Comparison of ENCODE assay signal across 11 cellular contexts in genomic region chr15:55256281-55257013, GRCh38. TPM values are rescaled to one million over a fixed set of nuclear protein-coding genes. Genes with fewer than 3 reads are reported as not detected.
DNase-seq lines count a peak whose midpoint lies in the region; ATAC-seq and TF ChIP-seq lines count a peak whose summit lies in the region.
"Had no signal": no experiment of that assay in that cellular context is flagged by ENCODE, and none has a peak within 500 bp of the region (broad histone marks: within the 10 kb centered on the region; RNA-seq: fewer than 3 reads in every experiment).

No MANE protein-coding gene starts in this region.

- no peak overlapping the region for H3K9ac ChIP-seq in endodermal cell (ENCODE audit: extremely low read depth, low read length, poor library complexity, severe bottlenecking)

- no peaks in the 10 kb centered on the region for H3K9me3 ChIP-seq in naive thymus-derived CD4-positive, alpha-beta T cell (ENCODE audit: control insufficient read depth in 2 of 3, low read length in 3 of 3)
- no peaks in the 10 kb centered on the region for H3K9me3 ChIP-seq in endodermal cell (ENCODE audit: control insufficient read depth, low read length)

- H3K4me1 Mint-ChIP-seq in naive thymus-derived CD4-positive, alpha-beta T cell: peaks cover 38 to 60% (median 56%) of the 10 kb centered on the region in 7 donors
- peaks cover 7% of the 10 kb centered on the region for H3K4me1 Mint-ChIP-seq in endodermal cell

- H3K4me3 Mint-ChIP-seq in naive thymus-derived CD4-positive, alpha-beta T cell: peak overlapping the region in 9 of 10 donors; percentile 4 to 86 (median 84)
- H3K4me3 Mint-ChIP-seq in endodermal cell: no peak overlapping the region

- TF ChIP-seq CTCF in endodermal cell (conservative IDR thresholded peaks at IDR 0.05): no peak

- ATAC-seq in HG02610 (IDR thresholded peaks at IDR 0.05; ENCODE audit: unreplicated experiment) (peak; percentile 60), HG03135 (IDR thresholded peaks at IDR 0.05; ENCODE audit: unreplicated experiment) (no peak)
- ATAC-seq in activated naive CD4-positive, alpha-beta T cell treated with anti-CD3 and anti-CD28 coated beads, Interleukin-2, amount 50 U/mL, for 72 hours: peak; percentile 82 to 84
- no peak for ATAC-seq in naive thymus-derived CD4-positive, alpha-beta T cell

- POLR2A ChIA-PET in naive thymus-derived CD4-positive, alpha-beta T cell (lab: Charles Lee): interaction anchor here (1.1 to 3.6 kb wide), 4 partner anchors 9 to 59 kb away, joined by 3 to 14 read pairs (median 5); partner anchors contain the start of gene RSL24D1

- peak overlapping the region; percentile 56 for H3K4me3 ChIP-seq in naive thymus-derived CD4-positive, alpha-beta T cell (ENCODE audit: low read length)
- no peak overlapping the region for H3K4me3 ChIP-seq in endodermal cell (ENCODE audit: low read length)
- H3K4me3 ChIP-seq: skin epidermis had no signal

- peak overlapping the region; percentile 46 to 89 for H3K27ac Mint-ChIP-seq in activated naive CD4-positive, alpha-beta T cell treated with anti-CD3 and anti-CD28 coated beads, Interleukin-2, amount 50 U/mL, for 72 hours
- H3K27ac Mint-ChIP-seq in naive thymus-derived CD4-positive, alpha-beta T cell: peak overlapping the region; percentile 80 to 96 (median 89)
- H3K27ac Mint-ChIP-seq in endodermal cell: no peak overlapping the region

- no peak overlapping the region for H3K27ac ChIP-seq in naive thymus-derived CD4-positive, alpha-beta T cell (ENCODE audit: low read depth, low read length)
- H3K27ac ChIP-seq in endodermal cell (ENCODE audit: low read depth, low read length): no peak overlapping the region

- H3K36me3 ChIP-seq in naive thymus-derived CD4-positive, alpha-beta T cell (ENCODE audit: control insufficient read depth in 2 of 3, insufficient read depth in 3 of 3, low read length in 3 of 3): no peaks in the 10 kb centered on the region
- no peaks in the 10 kb centered on the region for H3K36me3 ChIP-seq in endodermal cell (ENCODE audit: control insufficient read depth, insufficient read depth, low read length)

- WGBS in endodermal cell (ENCODE audit: insufficient coverage in 1 of 2, insufficient read length in 1 of 2), 2 experiments: 91 to 92% methylated on average over 2 to 4 of the region's 4 CpGs

- no peaks in the 10 kb centered on the region for H3K27me3 ChIP-seq in naive thymus-derived CD4-positive, alpha-beta T cell (ENCODE audit: control insufficient read depth in 2 of 2, insufficient read depth in 2 of 2, low read length in 2 of 2)
- H3K27me3 ChIP-seq in endodermal cell (ENCODE audit: control insufficient read depth, insufficient read depth, low read length, poor library complexity, severe bottlenecking): no peaks in the 10 kb centered on the region

- peak; percentile 15 for DNase-seq in EL
- no peak for DNase-seq in activated naive CD4-positive, alpha-beta T cell treated with anti-CD3 and anti-CD28 coated beads, Interleukin-2, amount 50 U/mL, for 72 hours (ENCODE audit: low spot score in 2 of 2)
- no peak for DNase-seq in naive thymus-derived CD4-positive, alpha-beta T cell
- no peak for DNase-seq in C1 segment of cervical spinal cord (lab: John Stamatoyannopoulos, UW)
- DNase-seq in globus pallidus (ENCODE audit: low spot score): no peak
- DNase-seq in endodermal cell: no peak
- DNase-seq: DMS53, NCI-H69 had no signal

- intact Hi-C loops in naive thymus-derived CD4-positive, alpha-beta T cell (cut with micrococcal nuclease): loop anchor here in 1 of 2 donors (5.0 kb wide), 1 partner anchor 39 kb away; no protein-coding TSS in a partner anchor

- peaks cover 0 to 4% of the 10 kb centered on the region in 2 donors for H3K9me3 Mint-ChIP-seq in activated naive CD4-positive, alpha-beta T cell treated with anti-CD3 and anti-CD28 coated beads, Interleukin-2, amount 50 U/mL, for 72 hours
- H3K9me3 Mint-ChIP-seq in naive thymus-derived CD4-positive, alpha-beta T cell: peaks cover 0 to 1% (median 0%) of the 10 kb centered on the region in 11 donors
- H3K9me3 Mint-ChIP-seq in endodermal cell: peaks cover 11% of the 10 kb centered on the region

- peaks cover 26 to 55% of the 10 kb centered on the region in 2 donors for H3K36me3 Mint-ChIP-seq in activated naive CD4-positive, alpha-beta T cell treated with anti-CD3 and anti-CD28 coated beads, Interleukin-2, amount 50 U/mL, for 72 hours
- peaks cover 0 to 41% (median 9%) of the 10 kb centered on the region in 5 donors for H3K36me3 Mint-ChIP-seq in naive thymus-derived CD4-positive, alpha-beta T cell
- peaks cover 8% of the 10 kb centered on the region for H3K36me3 Mint-ChIP-seq in endodermal cell (ENCODE audit: low read depth)

- no peaks in the 10 kb centered on the region for H3K27me3 Mint-ChIP-seq in naive thymus-derived CD4-positive, alpha-beta T cell
- peaks cover 4% of the 10 kb centered on the region for H3K27me3 Mint-ChIP-seq in endodermal cell (ENCODE audit: insufficient read depth)

- CTCF ChIA-PET in naive thymus-derived CD4-positive, alpha-beta T cell (lab: Charles Lee): no interaction called here

- H3K4me1 ChIP-seq in naive thymus-derived CD4-positive, alpha-beta T cell (ENCODE audit: control insufficient read depth in 2 of 2, insufficient read depth in 2 of 2, low read length in 2 of 2): peaks cover 32 to 55% of the 10 kb centered on the region in 2 donors
- H3K4me1 ChIP-seq in endodermal cell (ENCODE audit: control insufficient read depth, insufficient read depth, low read length): peaks cover 6% of the 10 kb centered on the region

RNA-seq across cellular contexts. Expression of gene RAB27A, which starts 33.2 kb away (rescaled TPM):
- total RNA-seq in activated naive CD4-positive, alpha-beta T cell treated with anti-CD3 and anti-CD28 coated beads, Interleukin-2, amount 50 U/mL, for 72 hours: 100 to 1,000 TPM in 1 of 2 donors, 10 to 100 TPM in 1; 99.3 to 111 TPM
- 10 to 100 TPM; 17.1 to 69.9 (median 20.7) TPM for total RNA-seq in naive thymus-derived CD4-positive, alpha-beta T cell
- polyA plus RNA-seq in naive thymus-derived CD4-positive, alpha-beta T cell: 10 to 100 TPM; 17.6 to 25.4 TPM
- 1 to 10 TPM; 8.8 to 9.1 TPM for total RNA-seq in endodermal cell
- polyA plus RNA-seq in endodermal cell (2013, experiment 1 of 2): 5.7 TPM
- 4.1 TPM for polyA plus RNA-seq in endodermal cell (2013, experiment 2 of 2)

RNA-seq across cellular contexts. Expression of gene RSL24D1, which starts 59.7 kb away (rescaled TPM):
- total RNA-seq in activated naive CD4-positive, alpha-beta T cell treated with anti-CD3 and anti-CD28 coated beads, Interleukin-2, amount 50 U/mL, for 72 hours: 100 to 1,000 TPM; 133 to 137 TPM
- 100 to 1,000 TPM in 4 of 5 experiments, 10 to 100 TPM in 1; 75.9 to 128 (median 110) TPM for total RNA-seq in naive thymus-derived CD4-positive, alpha-beta T cell
- polyA plus RNA-seq in naive thymus-derived CD4-positive, alpha-beta T cell: 100 to 1,000 TPM in 1 of 2 donors, 10 to 100 TPM in 1; 65.0 to 119 TPM
- total RNA-seq in endodermal cell: 10 to 100 TPM; 75.9 to 79.8 TPM
- polyA plus RNA-seq in endodermal cell (2013, experiment 1 of 2): 116 TPM
- 108 TPM for polyA plus RNA-seq in endodermal cell (2013, experiment 2 of 2)

Comparison
In these comparisons a context has a peak if more than half of its experiments do, and no peak if none do; other contexts are left out.
1. ATAC-seq: peak in HG02610 (single experiment) and activated naive CD4-positive, alpha-beta T cell treated with anti-CD3 and anti-CD28 coated beads, Interleukin-2, amount 50 U/mL, for 72 hours (2 of 2); none in naive thymus-derived CD4-positive, alpha-beta T cell (single experiment) and HG03135 (single experiment).